Comparison of ENCODE assay signal across 8 cellular contexts in genomic region chr3:60617188-60617587, GRCh38.
"Had no signal": no experiment of that assay in that cellular context is flagged by ENCODE, and none has a peak within 500 bp of the region (broad histone marks: within the 10 kb centered on the region; RNA-seq: fewer than 3 reads in every experiment).

No MANE protein-coding gene starts in this region.

- H3K4me3 ChIP-seq: GM12878 had no signal

- ATAC-seq: GM12878 had no signal

- DNase-seq: GDM1, GF-D8 had no signal

- FAIRE-seq: G401.6, GM12878, GM12891, GM12892, GM18507, GM19239 had no signal
